In genomic region chr18:50879302-50880107, GRCh38 we compare ENCODE assay signal across 8 cellular contexts. TPM values are rescaled to one million over a fixed set of nuclear protein-coding genes. Genes with fewer than 3 reads are reported as not detected.
DNase-seq lines count a peak whose midpoint lies in the region; ATAC-seq and TF ChIP-seq lines count a peak whose summit lies in the region.

No MANE protein-coding gene starts in this region.

- H2AFZ ChIP-seq in ACC112 (ENCODE audit: low read length, unreplicated experiment) = peak overlapping the region; percentile 98

- no peaks in the 10 kb centered on the region for H3K27me3 ChIP-seq in ACC112 (ENCODE audit: insufficient read depth, low read length)

- H3K27ac ChIP-seq in ACC112 (ENCODE audit: low read depth, low read length) = peak overlapping the region; percentile 25; the same call in 1 of the 2 replicates

- H3K9me3 Mint-ChIP-seq in glutamatergic neuron (ENCODE audit: unreplicated experiment) (peaks cover 10% of the 10 kb centered on the region), osteocyte (ENCODE audit: unreplicated experiment) (no peaks in the 10 kb centered on the region)

- TF ChIP-seq CTCF in glutamatergic neuron (IDR thresholded peaks at IDR 0.05; ENCODE audit: partially characterized antibody, unreplicated experiment) = no peak
- no peak for TF ChIP-seq CTCF in osteocyte (IDR thresholded peaks at IDR 0.05)

- peak; percentile 5 for DNase-seq in NCI-H82 treated with DMSO at 0.1 percent for 48 hours (lab: John Stamatoyannopoulos, UW; ENCODE audit: unreplicated experiment)
- DNase-seq in activated naive CD4-positive, alpha-beta T cell treated with anti-CD3 and anti-CD28 coated beads, Interleukin-2, amount 50 U/mL, for 16 hours = peak; percentile 33
- DNase-seq in glutamatergic neuron = no peak
- no peak for DNase-seq in osteocyte (ENCODE audit: extremely low spot score, unreplicated experiment)
- no peak for DNase-seq in NCI-H226

- H3K27me3 Mint-ChIP-seq in glutamatergic neuron (ENCODE audit: unreplicated experiment) = peaks cover 7% of the 10 kb centered on the region
- no peaks in the 10 kb centered on the region for H3K27me3 Mint-ChIP-seq in osteocyte (ENCODE audit: unreplicated experiment)

- H3K27ac Mint-ChIP-seq in glutamatergic neuron (ENCODE audit: unreplicated experiment) = peak overlapping the region; percentile 99
- peak overlapping the region; percentile 92 for H3K27ac Mint-ChIP-seq in osteocyte (ENCODE audit: unreplicated experiment)

- peak overlapping the region; percentile 98 for H3K4me3 Mint-ChIP-seq in glutamatergic neuron (ENCODE audit: unreplicated experiment)
- H3K4me3 Mint-ChIP-seq in osteocyte (ENCODE audit: unreplicated experiment) = peak overlapping the region; percentile 97

- peak overlapping the region; percentile 96 for H3K4me3 ChIP-seq in ACC112 (ENCODE audit: low read depth, low read length)

- peak; percentile 26 for ATAC-seq in GM18505 (IDR thresholded peaks at IDR 0.05; ENCODE audit: unreplicated experiment)
- peak; percentile 28 for ATAC-seq in HG03039 (IDR thresholded peaks at IDR 0.05; ENCODE audit: unreplicated experiment)

- H3K36me3 ChIP-seq in ACC112 (ENCODE audit: insufficient read depth, low read length) = no peaks in the 10 kb centered on the region

- H3K79me2 ChIP-seq in ACC112 (ENCODE audit: control insufficient read depth, insufficient read depth, low read length, unreplicated experiment) = peaks cover 38% of the 10 kb centered on the region

- H3K4me1 Mint-ChIP-seq in glutamatergic neuron (ENCODE audit: low read depth, unreplicated experiment) (peaks cover 10% of the 10 kb centered on the region), osteocyte (ENCODE audit: unreplicated experiment) (peaks cover 11% of the 10 kb centered on the region)

- H3K36me3 Mint-ChIP-seq in glutamatergic neuron (ENCODE audit: unreplicated experiment) (peaks cover 5% of the 10 kb centered on the region), osteocyte (ENCODE audit: unreplicated experiment) (no peaks in the 10 kb centered on the region)

- no peak for TF ChIP-seq POLR2A in GM18505 (IDR thresholded peaks at IDR 0.05; ENCODE audit: borderline replicate concordance, extremely low read depth, insufficient read depth, insufficient read length)

- no peaks in the 10 kb centered on the region for H3K4me1 ChIP-seq in ACC112 (ENCODE audit: control insufficient read depth, insufficient read depth, low read length, unreplicated experiment)

RNA-seq across cellular contexts. Expression of gene ME2, which starts 0.6 kb away (rescaled TPM):
- total RNA-seq in glutamatergic neuron (ENCODE audit: unreplicated experiment) = 41.9 TPM
- 31.8 and 32.4 TPM in 2 replicates for total RNA-seq in osteocyte

RNA-seq across cellular contexts. Expression of gene MRO, which starts 59.7 kb away (rescaled TPM):
- total RNA-seq in glutamatergic neuron (ENCODE audit: unreplicated experiment) (not detected), osteocyte (not detected in 2 replicates)

Comparison
In these comparisons a context has a peak if more than half of its experiments do, and no peak if none do; other contexts are left out.
1. DNase-seq: peak in NCI-H82 treated with DMSO at 0.1 percent for 48 hours (single experiment) and activated naive CD4-positive, alpha-beta T cell treated with anti-CD3 and anti-CD28 coated beads, Interleukin-2, amount 50 U/mL, for 16 hours (single experiment); none in glutamatergic neuron (single experiment), osteocyte (single experiment) and NCI-H226 (single experiment).